Comparison of ENCODE assay signal across 8 cellular contexts in genomic region chr17:74744714-74745547, GRCh38. TPM values are rescaled to one million over a fixed set of nuclear protein-coding genes. Genes with fewer than 3 reads are reported as not detected.
DNase-seq lines count a peak whose midpoint lies in the region; ATAC-seq and TF ChIP-seq lines count a peak whose summit lies in the region.

No MANE protein-coding gene starts in this region.

- H3K27me3 ChIP-seq in fibroblast of lung (ENCODE audit: control insufficient read depth, insufficient read depth, low read length), result no peaks in the 10 kb centered on the region

- intact Hi-C loops in natural killer cell (cut with micrococcal nuclease), result loop anchor here (1.0 to 2.0 kb wide), 4 partner anchors 25 to 120 kb away; no protein-coding TSS in a partner anchor

- H3K36me3 Mint-ChIP-seq in HFFc6 (ENCODE audit: low read depth) (no peaks in the 10 kb centered on the region), natural killer cell (no peaks in the 10 kb centered on the region)
- H3K36me3 Mint-ChIP-seq in activated T-cell treated with anti-CD3 and anti-CD28 coated beads, Interleukin-2, amount 50 U/mL, for 72 hours (ENCODE audit: insufficient read depth in 2 of 2), result peaks cover 7 to 10% of the 10 kb centered on the region in 2 donors
- H3K36me3 Mint-ChIP-seq in stimulated activated naive B cell treated with anti-CD40 and anti-IgM and Interleukin-4, amounts not matched to agents 10 μg/mL and 1 μg/mL and 100 μg/mL, for 72 hours, result no peaks in the 10 kb centered on the region

- DNase-seq in C1 segment of cervical spinal cord (lab: John Stamatoyannopoulos, UW), result peak in 13 of 14 donors; percentile 34 to 93 (median 76)
- DNase-seq in HFFc6, result peak; percentile 57
- DNase-seq in OCI-M1 (lab: John Stamatoyannopoulos, UW), result peak; percentile 86
- peak; percentile 85 to 97 for DNase-seq in activated T-cell treated with anti-CD3 and anti-CD28 coated beads, Interleukin-2, amount 50 U/mL, for 72 hours
- DNase-seq in fibroblast of lung (ENCODE audit: low read depth in 2 of 2), result peak; percentile 21 to 65
- DNase-seq in natural killer cell, result peak; percentile 89
- DNase-seq in stimulated activated naive B cell treated with anti-CD40 and anti-IgM and Interleukin-4, amounts not matched to agents 10 μg/mL and 1 μg/mL and 100 μg/mL, for 72 hours, result peak; percentile 78

- H3K4me3 ChIP-seq in fibroblast of lung (replicated peaks in 1 of 4; ENCODE audit: control extremely low read depth in 1 of 4, insufficient read depth in 1 of 4, low read depth in 3 of 4, low read length in 4 of 4), result peak overlapping the region in 1 of 4 experiments; percentile 29

- H3K27ac Mint-ChIP-seq in HFFc6 (peak overlapping the region; percentile 33; the same call in 1 of the 2 replicates), natural killer cell (peak overlapping the region; percentile 90 to 93)
- H3K27ac Mint-ChIP-seq in activated T-cell treated with anti-CD3 and anti-CD28 coated beads, Interleukin-2, amount 50 U/mL, for 72 hours, result no peak overlapping the region
- peak overlapping the region; percentile 44 for H3K27ac Mint-ChIP-seq in stimulated activated naive B cell treated with anti-CD40 and anti-IgM and Interleukin-4, amounts not matched to agents 10 μg/mL and 1 μg/mL and 100 μg/mL, for 72 hours

- ATAC-seq in activated T-cell treated with anti-CD3 and anti-CD28 coated beads, Interleukin-2, amount 50 U/mL, for 72 hours (replicated peaks in 1 of 2), result peak; percentile 14 to 26
- peak; percentile 39 to 64 (median 49) for ATAC-seq in natural killer cell
- ATAC-seq in stimulated activated naive B cell treated with anti-CD40 and anti-IgM and Interleukin-4, amounts not matched to agents 10 μg/mL and 1 μg/mL and 100 μg/mL, for 72 hours (replicated peaks), result peak; percentile 12 to 15
- no peak for ATAC-seq in GM21619 (IDR thresholded peaks at IDR 0.05; ENCODE audit: unreplicated experiment)

- no peaks in the 10 kb centered on the region for H4K20me1 ChIP-seq in fibroblast of lung (ENCODE audit: control insufficient read depth, extremely low read depth, insufficient read depth, low read length)

- H3K36me3 ChIP-seq in fibroblast of lung (ENCODE audit: control insufficient read depth, insufficient read depth, low read length), result no peaks in the 10 kb centered on the region

- peak overlapping the region; percentile 18 for H3K4me2 ChIP-seq in fibroblast of lung (ENCODE audit: extremely low read depth, insufficient read depth, low read length)

- H3K4me1 Mint-ChIP-seq in HFFc6 (ENCODE audit: low read depth), result peaks cover 49% of the 10 kb centered on the region
- peaks cover 65% of the 10 kb centered on the region for H3K4me1 Mint-ChIP-seq in activated T-cell treated with anti-CD3 and anti-CD28 coated beads, Interleukin-2, amount 50 U/mL, for 72 hours (ENCODE audit: low read depth)
- peaks cover 51 to 70% of the 10 kb centered on the region in 2 donors for H3K4me1 Mint-ChIP-seq in natural killer cell
- peaks cover 46 to 69% of the 10 kb centered on the region in 2 donors for H3K4me1 Mint-ChIP-seq in stimulated activated naive B cell treated with anti-CD40 and anti-IgM and Interleukin-4, amounts not matched to agents 10 μg/mL and 1 μg/mL and 100 μg/mL, for 72 hours

- H3K9ac ChIP-seq in fibroblast of lung (ENCODE audit: insufficient read depth, low read length), result no peak overlapping the region

- no peaks in the 10 kb centered on the region for H3K79me2 ChIP-seq in fibroblast of lung (ENCODE audit: control insufficient read depth, insufficient read depth, low read length)

- no peaks in the 10 kb centered on the region for H3K9me3 ChIP-seq in fibroblast of lung (ENCODE audit: control insufficient read depth, insufficient read depth, low read depth, low read length)

- H3K4me3 Mint-ChIP-seq in HFFc6, result peak overlapping the region; percentile 32; the same call in 1 of the 2 replicates
- peak overlapping the region; percentile 15 to 36 for H3K4me3 Mint-ChIP-seq in activated T-cell treated with anti-CD3 and anti-CD28 coated beads, Interleukin-2, amount 50 U/mL, for 72 hours
- H3K4me3 Mint-ChIP-seq in natural killer cell, result peak overlapping the region; percentile 80
- H3K4me3 Mint-ChIP-seq in stimulated activated naive B cell treated with anti-CD40 and anti-IgM and Interleukin-4, amounts not matched to agents 10 μg/mL and 1 μg/mL and 100 μg/mL, for 72 hours, result peak overlapping the region in 1 of 2 donors; percentile 51

- peaks cover 14% of the 10 kb centered on the region for H3K27me3 Mint-ChIP-seq in HFFc6 (ENCODE audit: insufficient read depth)
- no peaks in the 10 kb centered on the region for H3K27me3 Mint-ChIP-seq in activated T-cell treated with anti-CD3 and anti-CD28 coated beads, Interleukin-2, amount 50 U/mL, for 72 hours (ENCODE audit: low read depth)
- no peaks in the 10 kb centered on the region for H3K27me3 Mint-ChIP-seq in natural killer cell (ENCODE audit: low read depth in 2 of 2)
- no peaks in the 10 kb centered on the region for H3K27me3 Mint-ChIP-seq in stimulated activated naive B cell treated with anti-CD40 and anti-IgM and Interleukin-4, amounts not matched to agents 10 μg/mL and 1 μg/mL and 100 μg/mL, for 72 hours

- H3K4me1 ChIP-seq in fibroblast of lung (ENCODE audit: control insufficient read depth, extremely low read depth, insufficient read depth, low read length), result peaks cover 8% of the 10 kb centered on the region

- H2AFZ ChIP-seq in fibroblast of lung (ENCODE audit: low read length), result peak overlapping the region; percentile 52

- H3K27ac ChIP-seq in fibroblast of lung (ENCODE audit: insufficient read depth, low read length), result no peak overlapping the region

- TF ChIP-seq CTCF in HFFc6 (IDR thresholded peaks at IDR 0.05) (peak; percentile 100), fibroblast of lung (conservative IDR thresholded peaks at IDR 0.05 in 1 of 2, IDR thresholded peaks at IDR 0.05 in 1 of 2; ENCODE audit: low read depth in 1 of 2, low read length in 2 of 2) (peak; percentile 99 to 100), natural killer cell (IDR thresholded peaks at IDR 0.05) (peak; percentile 100)

- H3K9me3 Mint-ChIP-seq in HFFc6 (no peaks in the 10 kb centered on the region), natural killer cell (no peaks in the 10 kb centered on the region)
- H3K9me3 Mint-ChIP-seq in activated T-cell treated with anti-CD3 and anti-CD28 coated beads, Interleukin-2, amount 50 U/mL, for 72 hours, result peaks cover 0 to 3% of the 10 kb centered on the region in 2 donors
- no peaks in the 10 kb centered on the region for H3K9me3 Mint-ChIP-seq in stimulated activated naive B cell treated with anti-CD40 and anti-IgM and Interleukin-4, amounts not matched to agents 10 μg/mL and 1 μg/mL and 100 μg/mL, for 72 hours

RNA-seq across cellular contexts. Expression of gene NHERF1, which starts 3.5 kb away (rescaled TPM):
- 10 to 100 TPM; 15.7 to 18.9 (median 17.5) TPM for total RNA-seq in HFFc6 (2021; fragmentation: NEBNext Ultra II Directional; extraction: Animal tissue kit (Norgen Biotek cat#: 25700))
- total RNA-seq in activated T-cell treated with anti-CD3 and anti-CD28 coated beads, Interleukin-2, amount 50 U/mL, for 72 hours, result 10 to 100 TPM; 78.8 to 81.2 TPM
- total RNA-seq in fibroblast of lung, result 7.2 and 10.2 TPM in 2 replicates
- 13.9 and 29.7 TPM in 2 replicates for polyA plus RNA-seq in fibroblast of lung
- polyA plus RNA-seq in fibroblast of lung (2012), result 13.5 and 26.5 TPM in 2 replicates
- polyA minus RNA-seq in fibroblast of lung (ENCODE audit: low replicate concordance), result 23.9 and 51.9 TPM in 2 replicates
- 100 to 1,000 TPM; 323 to 372 (median 362) TPM for total RNA-seq in natural killer cell

RNA-seq across cellular contexts. Expression of gene RAB37, which starts 7.9 kb away (rescaled TPM):
- under 1 TPM in 3 of 6 experiments, not detected in 3; 0.11 to 0.28 (median 0.12) TPM for total RNA-seq in HFFc6 (2021; fragmentation: NEBNext Ultra II Directional; extraction: Animal tissue kit (Norgen Biotek cat#: 25700))
- 10 to 100 TPM; 13.6 to 18.1 TPM for total RNA-seq in activated T-cell treated with anti-CD3 and anti-CD28 coated beads, Interleukin-2, amount 50 U/mL, for 72 hours
- total RNA-seq in fibroblast of lung (0.26 and 0.66 TPM in 2 replicates), natural killer cell (100 to 1,000 TPM; 150 to 184 (median 169) TPM)
- 0.08 and 0.65 TPM in 2 replicates for polyA plus RNA-seq in fibroblast of lung
- 0.18 and 0.41 TPM in 2 replicates for polyA plus RNA-seq in fibroblast of lung (2012)
- 0.33 TPM in 1 of 2 replicates, not detected in the other for polyA minus RNA-seq in fibroblast of lung (ENCODE audit: low replicate concordance)

RNA-seq across cellular contexts. Expression of gene NAT9, which starts 31.2 kb away (rescaled TPM):
- total RNA-seq in HFFc6 (2021; fragmentation: NEBNext Ultra II Directional; extraction: Animal tissue kit (Norgen Biotek cat#: 25700)), result 10 to 100 TPM; 40.9 to 50.7 (median 46.6) TPM
- 10 to 100 TPM; 49.7 to 58.4 TPM for total RNA-seq in activated T-cell treated with anti-CD3 and anti-CD28 coated beads, Interleukin-2, amount 50 U/mL, for 72 hours
- total RNA-seq in fibroblast of lung (29.0 and 39.6 TPM in 2 replicates), natural killer cell (10 to 100 TPM; 20.0 to 27.2 (median 24.8) TPM)
- polyA plus RNA-seq in fibroblast of lung, result 21.2 and 34.7 TPM in 2 replicates
- 33.8 and 47.6 TPM in 2 replicates for polyA plus RNA-seq in fibroblast of lung (2012)
- 28.4 and 31.8 TPM in 2 replicates for polyA minus RNA-seq in fibroblast of lung (ENCODE audit: low replicate concordance)

RNA-seq across cellular contexts. Expression of gene CD300LF, which starts 32.2 kb away (rescaled TPM):
- not detected for total RNA-seq in HFFc6 (2021; fragmentation: NEBNext Ultra II Directional; extraction: Animal tissue kit (Norgen Biotek cat#: 25700))
- total RNA-seq in activated T-cell treated with anti-CD3 and anti-CD28 coated beads, Interleukin-2, amount 50 U/mL, for 72 hours, result not detected
- total RNA-seq in fibroblast of lung (not detected in 2 replicates), natural killer cell (10 to 100 TPM in 1 of 3 donors, 1 to 10 TPM in 2; 1.9 to 10.6 (median 8.7) TPM)
- not detected in 2 replicates for polyA plus RNA-seq in fibroblast of lung
- polyA plus RNA-seq in fibroblast of lung (2012), result not detected in 2 replicates
- polyA minus RNA-seq in fibroblast of lung (ENCODE audit: low replicate concordance), result not detected in 2 replicates
